8 cellular contexts compared by ENCODE assay signal in the genomic region with DNA sequence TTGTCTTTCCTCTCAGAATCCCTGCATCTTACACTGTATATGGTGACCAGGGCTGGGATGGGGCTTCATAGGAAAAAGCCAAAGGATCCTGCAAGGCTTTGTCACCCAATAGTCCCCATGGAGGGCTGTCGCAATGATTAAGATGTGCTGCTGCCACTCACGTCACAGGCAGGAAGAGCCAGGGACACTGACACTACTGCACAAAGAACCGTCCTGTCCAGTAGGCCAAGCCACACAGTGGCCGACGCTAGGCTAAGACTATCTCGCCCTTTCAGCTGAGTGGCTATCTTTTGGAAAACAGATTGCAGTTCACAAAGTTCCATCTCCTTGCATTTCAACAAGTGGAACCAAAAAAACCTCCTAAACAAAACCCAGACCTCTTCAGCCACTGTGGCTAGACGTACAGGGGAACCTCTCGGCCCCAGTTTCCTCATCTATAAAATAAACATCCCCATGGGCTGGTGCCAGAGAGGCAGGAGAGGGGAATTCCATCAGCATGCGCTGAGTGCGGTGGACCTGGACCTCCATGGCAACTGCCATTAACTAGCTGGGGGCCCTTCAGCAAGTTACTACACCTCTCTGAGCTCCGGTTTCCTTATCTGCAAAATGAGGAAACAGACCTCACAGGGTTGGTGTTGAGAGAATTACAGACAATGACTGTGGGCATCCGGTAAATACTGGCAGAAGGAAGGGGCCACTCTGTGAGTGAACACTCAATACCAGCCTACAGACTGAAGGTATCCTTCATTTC. TPM values are rescaled to one million over a fixed set of nuclear protein-coding genes. Genes with fewer than 3 reads are reported as not detected.
DNase-seq lines count a peak whose midpoint lies in the region; ATAC-seq and TF ChIP-seq lines count a peak whose summit lies in the region.

No MANE protein-coding gene starts in this region.

- TF ChIP-seq POLR2A in ovary (IDR thresholded peaks at IDR 0.05), result no peak

- H3K4me3 ChIP-seq in tibial artery (no peak overlapping the region), ovary (no peak overlapping the region)

- H3K9me3 ChIP-seq in tibial artery, result no peaks in the 10 kb centered on the region
- no peaks in the 10 kb centered on the region for H3K9me3 ChIP-seq in ovary

- 67 to 79% (median 72%) methylated on average over 12 of the region's 12 CpGs for WGBS in ovary, 3 donors

- no peak for DNase-seq in activated T-cell treated with anti-CD3 and anti-CD28 coated beads, Interleukin-2, amount 50 U/mL, for 4 hours
- DNase-seq in iris pigment epithelial cell (ENCODE audit: low read depth), result peak; percentile 88
- DNase-seq in tibial artery, result no peak
- no peak for DNase-seq in NCI-H774 (lab: John Stamatoyannopoulos, UW)
- no peak for DNase-seq in ovary

- H3K27me3 ChIP-seq in tibial artery (no peaks in the 10 kb centered on the region), ovary (no peaks in the 10 kb centered on the region)

- peaks cover 0 to 7% (median 5%) of the 10 kb centered on the region in 3 donors for H3K36me3 ChIP-seq in tibial artery
- H3K36me3 ChIP-seq in ovary, result no peaks in the 10 kb centered on the region

- H3K27me3 Mint-ChIP-seq in activated T-cell treated with anti-CD3 and anti-CD28 coated beads, Interleukin-2, amount 50 U/mL, for 4 hours (ENCODE audit: low read depth), result no peaks in the 10 kb centered on the region

- TF ChIP-seq CTCF in tibial artery (IDR thresholded peaks at IDR 0.05), result no peak
- TF ChIP-seq CTCF in ovary (IDR thresholded peaks at IDR 0.05), result no peak

- peaks cover 4% of the 10 kb centered on the region for H3K36me3 Mint-ChIP-seq in activated T-cell treated with anti-CD3 and anti-CD28 coated beads, Interleukin-2, amount 50 U/mL, for 4 hours (ENCODE audit: insufficient read depth)

- peaks cover 3 to 90% (median 67%) of the 10 kb centered on the region in 4 donors for H3K4me1 ChIP-seq in tibial artery
- peaks cover 26% of the 10 kb centered on the region for H3K4me1 ChIP-seq in ovary (ENCODE audit: insufficient read depth)

- ATAC-seq in GM18861 (IDR thresholded peaks at IDR 0.05; ENCODE audit: unreplicated experiment) (peak; percentile 53), HG03342 (IDR thresholded peaks at IDR 0.05; ENCODE audit: unreplicated experiment) (peak; percentile 40), HG03457 (IDR thresholded peaks at IDR 0.05; ENCODE audit: unreplicated experiment) (no peak)
- peak; percentile 61 to 67 for ATAC-seq in activated T-cell treated with anti-CD3 and anti-CD28 coated beads, Interleukin-2, amount 50 U/mL, for 4 hours

- intact Hi-C loops in tibial artery (cut with DNase I; ENCODE audit: low total_unique reads), result no loop called here
- intact Hi-C loops in ovary (cut with DNase I), result no loop called here

- H3K9me3 Mint-ChIP-seq in activated T-cell treated with anti-CD3 and anti-CD28 coated beads, Interleukin-2, amount 50 U/mL, for 4 hours, result no peaks in the 10 kb centered on the region

- peaks cover 97% of the 10 kb centered on the region for H3K4me1 Mint-ChIP-seq in activated T-cell treated with anti-CD3 and anti-CD28 coated beads, Interleukin-2, amount 50 U/mL, for 4 hours (ENCODE audit: low read depth)

- peak overlapping the region; percentile 76 for H3K4me3 Mint-ChIP-seq in activated T-cell treated with anti-CD3 and anti-CD28 coated beads, Interleukin-2, amount 50 U/mL, for 4 hours

- TF ChIP-seq EP300 in ovary (IDR thresholded peaks at IDR 0.05), result no peak

- H3K27ac ChIP-seq in tibial artery (peak overlapping the region; percentile 3 to 33), ovary (no peak overlapping the region)

RNA-seq across cellular contexts. Expression of a gene that starts 8.7 kb away (rescaled TPM):
- 100 to 1,000 TPM; 262 to 285 (median 264) TPM for total RNA-seq in activated T-cell treated with anti-CD3 and anti-CD28 coated beads, Interleukin-2, amount 50 U/mL, for 4 hours
- total RNA-seq in ovary, result 100 to 1,000 TPM in 5 of 7 donors, 10 to 100 TPM in 2; 85.0 to 347 (median 258) TPM
- 100 to 1,000 TPM; 253 to 391 TPM for polyA plus RNA-seq in ovary

Comparison
In these comparisons a context has a peak if more than half of its experiments do, and no peak if none do; other contexts are left out.
1. H3K27ac ChIP-seq: peak in tibial artery (2 of 2); none in ovary (0 of 2).